Comparison of ENCODE assay signal across 33 cellular contexts in the genomic region with DNA sequence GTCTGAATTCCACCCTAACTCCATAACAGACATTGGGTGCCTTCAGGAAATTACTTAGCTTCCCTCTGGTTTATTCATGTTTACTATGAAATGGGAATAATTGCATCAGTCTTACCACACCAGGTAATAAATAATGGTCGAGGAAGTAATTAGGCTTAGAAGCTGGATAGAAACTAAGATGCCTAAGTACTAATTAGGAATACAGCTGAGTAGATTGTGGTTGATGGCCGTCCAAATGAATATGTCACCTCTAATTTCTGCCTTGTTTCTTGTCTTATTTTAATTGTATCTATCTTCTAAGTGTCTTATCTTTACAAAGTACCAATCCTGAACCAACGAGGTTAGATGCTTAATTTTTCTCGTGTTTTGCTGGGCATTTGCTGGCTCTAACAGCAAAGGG.
DNase-seq lines count a peak whose midpoint lies in the region; ATAC-seq, FAIRE-seq and TF ChIP-seq lines count a peak whose summit lies in the region.
"Had no signal": no experiment of that assay in that cellular context is flagged by ENCODE, and none has a peak within 500 bp of the region (broad histone marks: within the 10 kb centered on the region; RNA-seq: fewer than 3 reads in every experiment).

No MANE protein-coding gene starts in this region.

- H4K12ac ChIP-seq in trophoblast cell (ENCODE audit: low read depth, low read length), result no peak overlapping the region

- H4K8ac ChIP-seq in trophoblast cell (ENCODE audit: low read depth, low read length), result no peak overlapping the region

- POLR2A ChIA-PET in naive thymus-derived CD8-positive, alpha-beta T cell (lab: Charles Lee), result interaction anchor here (1.1 kb wide), 1 partner anchor 33 kb away, joined by 3 read pairs; no protein-coding TSS in a partner anchor

- H2AFZ ChIP-seq in Loucy (ENCODE audit: low read length), result 0 out of 2 replicates have a peak overlapping the region, but pooled peaks have one; percentile 3
- no peak overlapping the region for H2AFZ ChIP-seq in trophoblast cell (ENCODE audit: insufficient read depth, low read length, poor library complexity)
- H2AFZ ChIP-seq: GM23338 had no signal

- H3K4me1 ChIP-seq in Loucy (ENCODE audit: insufficient read depth, low read length, poor library complexity, severe bottlenecking), result peaks cover 13% of the 10 kb centered on the region
- peaks cover 0 to 9% of the 10 kb centered on the region in 2 experiments for H3K4me1 ChIP-seq in trophoblast cell (ENCODE audit: control insufficient read depth in 1 of 2, insufficient read depth in 2 of 2, low read length in 2 of 2)
- H3K4me1 ChIP-seq: Peyer's patch, tibial nerve had no signal

- H3K9ac ChIP-seq in Loucy (ENCODE audit: low read depth, low read length, poor library complexity, severe bottlenecking) (no peak overlapping the region), trophoblast cell (ENCODE audit: low read length) (no peak overlapping the region)

- peak overlapping the region; percentile 86 for H3K27ac ChIP-seq in epithelial cell of prostate
- H3K27ac ChIP-seq in trophoblast cell (ENCODE audit: low read depth, low read length), result peak overlapping the region; percentile 77
- H3K27ac ChIP-seq: dorsolateral prefrontal cortex, Peyer's patch, tibial nerve, VCaP had no signal

- H3K27me3 ChIP-seq in Loucy (ENCODE audit: insufficient read depth, low read length, poor library complexity, severe bottlenecking) (no peaks in the 10 kb centered on the region), trophoblast cell (ENCODE audit: insufficient read depth, low read length) (no peaks in the 10 kb centered on the region)
- H3K27me3 ChIP-seq: brain microvascular endothelial cell, dorsolateral prefrontal cortex, Peyer's patch, spleen, tibial nerve had no signal

- H3K27me3 Mint-ChIP-seq in naive thymus-derived CD8-positive, alpha-beta T cell, result no peaks in the 10 kb centered on the region

- no peak for ATAC-seq in naive thymus-derived CD8-positive, alpha-beta T cell
- ATAC-seq: activated CD8-positive, alpha-beta T cell treated with anti-CD3 and anti-CD28 coated beads, Interleukin-2, amount 10 ng/mL, durations not matched to agents 7 days and 5 days; GM23338; left cardiac atrium; right cardiac atrium had no signal

- H3K9me3 Mint-ChIP-seq in naive thymus-derived CD8-positive, alpha-beta T cell, result no peaks in the 10 kb centered on the region
- H3K9me3 Mint-ChIP-seq: GM23338 had no signal

- no peaks in the 10 kb centered on the region for H4K20me1 ChIP-seq in Loucy (ENCODE audit: insufficient read depth, low read length, poor library complexity, severe bottlenecking)

- H4K91ac ChIP-seq in trophoblast cell (ENCODE audit: low read depth, low read length), result no peak overlapping the region

- no CpG with 5 or more reads among the region's 4 CpGs for WGBS in trophoblast cell (ENCODE audit: extremely low coverage, insufficient coverage, insufficient read length)

- no peak for DNase-seq in GM12891 (ENCODE audit: insufficient read length, low spot score)
- no peak for DNase-seq in epithelial cell of prostate (ENCODE audit: low read depth, low spot score)
- no peak for DNase-seq in trophoblast cell
- DNase-seq in SK-N-DZ (ENCODE audit: low spot score), result no peak
- DNase-seq in AG20443 (ENCODE audit: low spot score), result no peak
- DNase-seq in naive thymus-derived CD8-positive, alpha-beta T cell, result no peak
- DNase-seq: activated CD4-positive, alpha-beta T cell treated with anti-CD3 and anti-CD28 coated beads for 4 hours; activated CD8-positive, alpha-beta T cell treated with anti-CD3 and anti-CD28 coated beads, Interleukin-2, amount 10 ng/mL, durations not matched to agents 7 days and 5 days; amygdala; DND-41; dorsolateral prefrontal cortex; foreskin melanocyte; GF-D8; left cardiac atrium; NCI-H1048; NCI-H187 treated with DMSO at 0.1 percent for 48 hours; NCI-H2171 treated with DMSO at 0.1 percent for 48 hours; NCI-H510A treated with DMSO at 0.1 percent for 48 hours; Peyer's patch; posterior cingulate gyrus; right cardiac atrium; SIG-M5; spleen; stimulated activated CD4-positive, alpha-beta T cell treated with anti-CD3 and anti-CD28 coated beads, Interleukin-2, amount 100 ng/mL, for 24 hours; T1000 had no signal

- H3K36me3 ChIP-seq in Loucy (ENCODE audit: insufficient read depth, low read length), result no peaks in the 10 kb centered on the region
- no peaks in the 10 kb centered on the region for H3K36me3 ChIP-seq in trophoblast cell (ENCODE audit: control insufficient read depth in 1 of 2, insufficient read depth in 2 of 2, low read length in 2 of 2)
- H3K36me3 ChIP-seq: brain microvascular endothelial cell, Peyer's patch, spleen, tibial nerve had no signal

- H3K4me3 ChIP-seq in Loucy (ENCODE audit: low read length, poor library complexity, severe bottlenecking) (no peak overlapping the region), trophoblast cell (ENCODE audit: low read depth, low read length) (no peak overlapping the region)
- H3K4me3 ChIP-seq: dorsolateral prefrontal cortex, GM23338, Peyer's patch, spleen, tibial nerve had no signal

- H2AK5ac ChIP-seq in trophoblast cell (ENCODE audit: low read length), result no peak overlapping the region

- TF ChIP-seq CTCF in Loucy (conservative IDR thresholded peaks at IDR 0.05; ENCODE audit: low read length), result no peak

- H3K79me2 ChIP-seq in Loucy (ENCODE audit: insufficient read depth, low read length) (no peaks in the 10 kb centered on the region), trophoblast cell (ENCODE audit: control insufficient read depth, insufficient read depth, low read length, poor library complexity) (peaks cover 3% of the 10 kb centered on the region)

- H3F3A ChIP-seq in Loucy (ENCODE audit: low read depth), result no peaks in the 10 kb centered on the region

- no peak overlapping the region for H3K23ac ChIP-seq in trophoblast cell (ENCODE audit: low read length)

- no peak overlapping the region for H3K4me3 Mint-ChIP-seq in naive thymus-derived CD8-positive, alpha-beta T cell
- H3K4me3 Mint-ChIP-seq: activated CD8-positive, alpha-beta T cell treated with anti-CD3 and anti-CD28 coated beads, Interleukin-2, amount 10 ng/mL, durations not matched to agents 7 days and 5 days; CD14-positive monocyte; GM23338 had no signal

- H3K18ac ChIP-seq in trophoblast cell (ENCODE audit: low read length), result no peak overlapping the region

- H3K4ac ChIP-seq in trophoblast cell (ENCODE audit: low read depth, low read length), result no peak overlapping the region

- peak overlapping the region; percentile 88 for H2BK120ac ChIP-seq in trophoblast cell (ENCODE audit: insufficient read depth, low read length, poor library complexity)

- FAIRE-seq in GM12891 (lab: Jason Lieb, UNC), result peak; percentile 13
- FAIRE-seq: endometrium had no signal

- H3K4me1 Mint-ChIP-seq in naive thymus-derived CD8-positive, alpha-beta T cell, result peaks cover 4 to 29% (median 25%) of the 10 kb centered on the region in 4 donors
- H3K4me1 Mint-ChIP-seq: GM23338 had no signal

- peaks cover 36% of the 10 kb centered on the region for H3K79me1 ChIP-seq in trophoblast cell (ENCODE audit: low read length)

- no peaks in the 10 kb centered on the region for H3K9me2 ChIP-seq in Loucy (replicated peaks; ENCODE audit: low read depth, low read length)

- no peak overlapping the region for H2BK12ac ChIP-seq in trophoblast cell (ENCODE audit: low read length)

- no peak overlapping the region for H2BK5ac ChIP-seq in trophoblast cell (ENCODE audit: low read depth, low read length, poor library complexity)

- TF ChIP-seq POLR2A in GM12891 (IDR thresholded peaks at IDR 0.05; ENCODE audit: low read depth, low read length), result no peak

- H3K36me3 Mint-ChIP-seq in naive thymus-derived CD8-positive, alpha-beta T cell, result no peaks in the 10 kb centered on the region
- H3K36me3 Mint-ChIP-seq: CD14-positive monocyte had no signal

- H3K4me2 ChIP-seq in Loucy (ENCODE audit: low read depth, low read length, poor library complexity, severe bottlenecking) (no peak overlapping the region), trophoblast cell (ENCODE audit: low read length) (no peak overlapping the region)
- H3K4me2 ChIP-seq: GM23338 had no signal

- no peak overlapping the region for H3K27ac Mint-ChIP-seq in naive thymus-derived CD8-positive, alpha-beta T cell
- H3K27ac Mint-ChIP-seq: activated CD8-positive, alpha-beta T cell treated with anti-CD3 and anti-CD28 coated beads, Interleukin-2, amount 10 ng/mL, durations not matched to agents 7 days and 5 days; activated naive CD4-positive, alpha-beta T cell treated with anti-CD3 and anti-CD28 coated beads, Interleukin-2, amount 50 U/mL, for 72 hours; CD14-positive monocyte; GM23338 had no signal

- H3K9me3 ChIP-seq in Loucy (ENCODE audit: insufficient read depth, low read depth, low read length) (no peaks in the 10 kb centered on the region), trophoblast cell (ENCODE audit: insufficient read depth, low read depth, low read length) (no peaks in the 10 kb centered on the region)
- H3K9me3 ChIP-seq: Peyer's patch, spleen, tibial nerve had no signal

- H3K14ac ChIP-seq in trophoblast cell (ENCODE audit: low read length), result no peak overlapping the region

TF ChIP-seq in GM12891, 5 proteins besides CTCF, POLR2A, EP300 and RAD21:
- TF ChIP-seq TAF1 (IDR thresholded peaks at IDR 0.05; ENCODE audit: low read depth, low read length) (no peak), PAX5 (IDR thresholded peaks at IDR 0.05; ENCODE audit: insufficient read depth, low read length, severe bottlenecking) (no peak)
